Comparison of ENCODE assay signal across 16 cellular contexts in the genomic region with DNA sequence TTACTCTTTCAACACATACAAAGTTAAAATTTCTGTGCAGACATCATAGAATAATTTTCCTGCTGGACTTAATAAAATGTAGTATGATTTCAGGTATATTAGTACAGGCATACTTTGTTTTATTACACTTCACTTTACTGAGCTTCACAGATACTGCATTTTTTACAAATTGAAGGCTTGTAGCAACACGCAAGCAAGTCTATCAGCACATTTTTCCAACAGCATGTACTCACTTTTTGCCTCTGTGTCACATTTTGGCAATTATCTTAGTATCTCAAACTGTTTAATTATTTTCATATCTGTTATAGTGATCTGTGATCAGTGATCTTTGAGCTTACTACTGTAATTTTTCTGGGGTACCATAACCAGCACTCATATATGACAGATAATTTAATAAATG.
DNase-seq lines count a peak whose midpoint lies in the region; TF ChIP-seq lines count a peak whose summit lies in the region.
"Had no signal": no experiment of that assay in that cellular context is flagged by ENCODE, and none has a peak within 500 bp of the region (broad histone marks: within the 10 kb centered on the region; RNA-seq: fewer than 3 reads in every experiment).

No MANE protein-coding gene starts in this region.

- H3K9me3 Mint-ChIP-seq in nephron, result peaks cover 10% of the 10 kb centered on the region

- H3K4me1 Mint-ChIP-seq in nephron, result peaks cover 36% of the 10 kb centered on the region

- H3K4me3 Mint-ChIP-seq in nephron, result no peak overlapping the region

- TF ChIP-seq CTCF in epithelial cell of esophagus (IDR thresholded peaks at IDR 0.05; ENCODE audit: insufficient read depth, low read depth, low read length, missing control alignments), result no peak
- no peak for TF ChIP-seq CTCF in nephron (IDR thresholded peaks at IDR 0.05; ENCODE audit: unreplicated experiment in 3 of 3)

- H3K36me3 Mint-ChIP-seq in nephron (ENCODE audit: low read depth), result peaks cover 4% of the 10 kb centered on the region

- peaks cover 13% of the 10 kb centered on the region for H3K4me1 ChIP-seq in adipocyte (ENCODE audit: control insufficient read depth, insufficient read depth, low read length)
- H3K4me1 ChIP-seq: BLaER1 treated with 17β-estradiol and CSF1 and Interleukin-3, amounts not matched to agents 10 nM and 100 nM; SJCRH30 had no signal

- H3K36me3 ChIP-seq in adipocyte (ENCODE audit: control insufficient read depth, insufficient read depth, low read length, severe bottlenecking), result no peaks in the 10 kb centered on the region
- H3K36me3 ChIP-seq: BLaER1 treated with 17β-estradiol and CSF1 and Interleukin-3, amounts not matched to agents 10 nM and 100 nM; SJCRH30 had no signal

- no peak for DNase-seq in adipocyte (ENCODE audit: low read depth)
- peak; percentile 60 for DNase-seq in epithelial cell of esophagus (ENCODE audit: low read depth)
- no peak for DNase-seq in medulla oblongata (ENCODE audit: extremely low spot score)
- DNase-seq in activated T-cell treated with anti-CD3 and anti-CD28 coated beads for 4 hours, result no peak
- no peak for DNase-seq in SHP77 treated with DMSO at 0.1 percent for 48 hours (lab: John Stamatoyannopoulos, UW)
- DNase-seq in NCI-H446 (lab: John Stamatoyannopoulos, UW), result no peak
- DNase-seq: DMS79, GOT3, NCI-H1105 treated with DMSO at 0.1 percent for 48 hours, NCI-H1694, NCI-H2081 treated with DMSO at 0.1 percent for 48 hours, NCI-H510A treated with DMSO at 0.1 percent for 48 hours, NCI-H82, SJCRH30 had no signal

- peaks cover 3% of the 10 kb centered on the region for H3K9me3 ChIP-seq in adipocyte (ENCODE audit: control insufficient read depth, low read length)

- peak overlapping the region; percentile 73 to 89 (median 89) for H3K27ac Mint-ChIP-seq in nephron

- H3K27me3 Mint-ChIP-seq in nephron (ENCODE audit: low read depth), result no peaks in the 10 kb centered on the region

- H3K27me3 ChIP-seq in adipocyte (replicated peaks; ENCODE audit: control insufficient read depth, insufficient read depth, low read length), result no peaks in the 10 kb centered on the region
- H3K27me3 ChIP-seq: BLaER1 treated with 17β-estradiol and CSF1 and Interleukin-3, amounts not matched to agents 10 nM and 100 nM; SJCRH30 had no signal

- peak overlapping the region; percentile 36 for H3K9ac ChIP-seq in adipocyte (ENCODE audit: low read length)
- H3K9ac ChIP-seq: BLaER1 treated with 17β-estradiol and CSF1 and Interleukin-3, amounts not matched to agents 10 nM and 100 nM had no signal

- no peak overlapping the region for H3K4me3 ChIP-seq in adipocyte (ENCODE audit: low read length)
- H3K4me3 ChIP-seq in epithelial cell of esophagus (ENCODE audit: low read length), result no peak overlapping the region
- H3K4me3 ChIP-seq: BLaER1 treated with 17β-estradiol and CSF1 and Interleukin-3, amounts not matched to agents 10 nM and 100 nM; SJCRH30 had no signal
